14 cellular contexts compared by ENCODE assay signal in genomic region chr2:233063976-233064411, GRCh38. TPM values are rescaled to one million over a fixed set of nuclear protein-coding genes. Genes with fewer than 3 reads are reported as not detected.
DNase-seq lines count a peak whose midpoint lies in the region; ATAC-seq and TF ChIP-seq lines count a peak whose summit lies in the region.
"Had no signal": no experiment of that assay in that cellular context is flagged by ENCODE, and none has a peak within 500 bp of the region (broad histone marks: within the 10 kb centered on the region; RNA-seq: fewer than 3 reads in every experiment).

No MANE protein-coding gene starts in this region.

- H3K27me3 ChIP-seq in left ventricle myocardium inferior (ENCODE audit: low read depth), result no peaks in the 10 kb centered on the region
- H3K27me3 ChIP-seq in right atrium auricular region, result no peaks in the 10 kb centered on the region

- H3K4me1 ChIP-seq in left ventricle myocardium inferior (peaks cover 60% of the 10 kb centered on the region), right atrium auricular region (peaks cover 0 to 40% of the 10 kb centered on the region in 2 donors)

- intact Hi-C loops in left ventricle myocardium inferior (cut with micrococcal nuclease), result no loop called here

- H3K9me3 ChIP-seq in left ventricle myocardium inferior (replicated peaks) (no peaks in the 10 kb centered on the region), right atrium auricular region (no peaks in the 10 kb centered on the region)

- no peak for ATAC-seq in HG02938 (IDR thresholded peaks at IDR 0.05; ENCODE audit: unreplicated experiment)

- no peak overlapping the region for H3K4me3 ChIP-seq in left ventricle myocardium inferior
- H3K4me3 ChIP-seq in right atrium auricular region, result no peak overlapping the region
- H3K4me3 ChIP-seq: GM23338 had no signal

- DNase-seq in left ventricle myocardium inferior (no peak), right atrium auricular region (ENCODE audit: low spot score) (no peak), mesenteric fat pad (ENCODE audit: low spot score) (peak; percentile 74), RKO (ENCODE audit: low spot score) (no peak), hippocampal formation (lab: John Stamatoyannopoulos, UW) (no peak), NCI-H1930 (lab: John Stamatoyannopoulos, UW) (no peak)
- DNase-seq in activated CD8-positive, alpha-beta memory T cell treated with anti-CD3 and anti-CD28 coated beads, Interleukin-2, amount 50 U/mL, for 4 hours, result peak; percentile 13
- DNase-seq: activated gamma-delta T cell treated with Interleukin-2 at 50 U/mL for 16 hours, cerebellar nuclear complex, NCI-H1048 had no signal

- H3K36me3 ChIP-seq in left ventricle myocardium inferior, result no peaks in the 10 kb centered on the region
- H3K36me3 ChIP-seq in right atrium auricular region, result no peaks in the 10 kb centered on the region

- TF ChIP-seq CTCF in left ventricle myocardium inferior (IDR thresholded peaks at IDR 0.05; ENCODE audit: borderline replicate concordance) (no peak), right atrium auricular region (IDR thresholded peaks at IDR 0.05) (no peak)

- H3K27ac ChIP-seq in left ventricle myocardium inferior (replicated peaks), result peak overlapping the region; percentile 89
- H3K27ac ChIP-seq in right atrium auricular region, result no peak overlapping the region

RNA-seq across cellular contexts. Expression of gene INPP5D, which starts 3.9 kb away (rescaled TPM):
- 4.9 TPM for total RNA-seq in left ventricle myocardium inferior
- 1 to 10 TPM; 2.9 to 7.0 TPM for total RNA-seq in right atrium auricular region
- 28.8 TPM for total RNA-seq in mesenteric fat pad

RNA-seq across cellular contexts. Expression of gene NEU2, which starts 31.5 kb away (rescaled TPM):
- total RNA-seq in left ventricle myocardium inferior (not detected), right atrium auricular region (not detected), mesenteric fat pad (not detected)
- total RNA-seq: GM23338, myocyte, skeletal muscle tissue had no signal

RNA-seq across cellular contexts. Expression of gene NGEF, which starts 50.9 kb away (rescaled TPM):
- total RNA-seq in left ventricle myocardium inferior, result 0.16 TPM
- total RNA-seq in right atrium auricular region, result 1 to 10 TPM; 1.4 to 4.8 TPM
- total RNA-seq in mesenteric fat pad, result 0.35 TPM

Comparison
In these comparisons a context has a peak if more than half of its experiments do, and no peak if none do; other contexts are left out.
1. DNase-seq: peak in activated CD8-positive, alpha-beta memory T cell treated with anti-CD3 and anti-CD28 coated beads, Interleukin-2, amount 50 U/mL, for 4 hours (single experiment) and mesenteric fat pad (single experiment); none in left ventricle myocardium inferior (single experiment), right atrium auricular region (single experiment), RKO (single experiment), hippocampal formation (0 of 2) and NCI-H1930 (0 of 2).